36 cellular contexts compared by ENCODE assay signal in the genomic region with DNA sequence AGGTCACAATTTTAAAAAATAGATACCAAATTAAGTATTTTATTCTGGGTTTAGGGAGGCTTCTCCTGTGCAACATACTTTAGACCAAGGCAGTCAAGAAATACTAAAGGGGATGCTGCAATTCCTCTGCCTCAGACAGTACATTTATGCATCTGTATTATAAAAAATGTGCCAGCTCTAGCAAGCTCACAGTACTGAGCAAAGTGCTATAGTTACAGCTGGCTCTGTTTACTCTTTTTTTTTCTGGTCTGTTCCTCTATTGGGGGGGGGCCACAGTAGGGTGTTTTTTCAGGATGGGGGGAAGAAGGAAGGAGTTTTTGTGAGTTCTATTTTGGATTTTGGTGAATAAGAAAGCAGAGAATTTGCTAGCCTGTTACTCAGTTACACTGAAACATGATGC.
"Had no signal": no experiment of that assay in that cellular context is flagged by ENCODE, and none has a peak within 500 bp of the region (broad histone marks: within the 10 kb centered on the region; RNA-seq: fewer than 3 reads in every experiment).

No MANE protein-coding gene starts in this region.

- H3K27ac ChIP-seq: KMS-11, SJCRH30, SK-N-MC, WERI-Rb-1 had no signal

- DNase-seq: activated CD4-positive, alpha-beta memory T cell treated with anti-CD3 and anti-CD28 coated beads, Interleukin-2, amount 10 ng/mL, durations not matched to agents 7 days and 5 days; activated CD4-positive, alpha-beta T cell treated with anti-CD3 and anti-CD28 coated beads for 1 hour; activated CD4-positive, alpha-beta T cell treated with anti-CD3 and anti-CD28 coated beads for 48 hours; activated CD4-positive, CD25-positive, alpha-beta regulatory T cell; activated CD8-positive, alpha-beta memory T cell treated with anti-CD3 and anti-CD28 coated beads for 24 hours; activated CD8-positive, alpha-beta memory T cell treated with anti-CD3 and anti-CD28 coated beads, Interleukin-2, amount 10 ng/mL, durations not matched to agents 7 days and 5 days; activated CD8-positive, alpha-beta memory T cell treated with anti-CD3 and anti-CD28 coated beads, Interleukin-2, amount 50 U/mL, for 48 hours; activated effector memory CD4-positive, alpha-beta T cell treated with anti-CD3 and anti-CD28 coated beads, Interleukin-2, amount 50 U/mL, for 16 hours; activated naive CD4-positive, alpha-beta T cell; activated naive CD4-positive, alpha-beta T cell treated with anti-CD3 and anti-CD28 coated beads, Interleukin-2, amount 50 U/mL, for 16 hours; activated naive CD8-positive, alpha-beta T cell treated with anti-CD3 and anti-CD28 coated beads for 36 hours; activated T-cell treated with anti-CD3 and anti-CD28 coated beads, Interleukin-2, amount 50 U/mL, for 48 hours; amygdala; caudate nucleus; cerebellar nuclear complex; MM.1S; MV-4-11; NCI-H1092 treated with DMSO at 0.1 percent for 48 hours; NCI-H1417 treated with DMSO at 0.1 percent for 48 hours; NCI-H187 treated with DMSO at 0.1 percent for 48 hours; NCI-H2081; NCI-H2171 treated with DMSO at 0.1 percent for 48 hours; NCI-H2227 treated with DMSO at 0.1 percent for 48 hours; NCI-H446; NCI-H510A treated with DMSO at 0.1 percent for 48 hours; NCI-H526 treated with DMSO at 0.1 percent for 48 hours; NCI-H774; SHP77; SJCRH30; T1000; WERI-Rb-1 had no signal

- H3K27ac Mint-ChIP-seq: activated CD4-positive, alpha-beta memory T cell treated with anti-CD3 and anti-CD28 coated beads, Interleukin-2, amount 10 ng/mL, durations not matched to agents 7 days and 5 days; activated CD8-positive, alpha-beta memory T cell treated with anti-CD3 and anti-CD28 coated beads, Interleukin-2, amount 10 ng/mL, durations not matched to agents 7 days and 5 days; activated naive CD8-positive, alpha-beta T cell treated with anti-CD3 and anti-CD28 coated beads for 36 hours had no signal

- H3K4me2 ChIP-seq: KMS-11 had no signal

- H3K27me3 ChIP-seq: SJCRH30 had no signal

- H3K9me3 Mint-ChIP-seq: activated naive CD8-positive, alpha-beta T cell treated with anti-CD3 and anti-CD28 coated beads for 36 hours; brain had no signal

- H3K9me3 ChIP-seq: SJCRH30 had no signal

- H3K36me3 Mint-ChIP-seq: brain had no signal

- ATAC-seq: activated CD8-positive, alpha-beta memory T cell treated with anti-CD3 and anti-CD28 coated beads, Interleukin-2, amount 10 ng/mL, durations not matched to agents 7 days and 5 days; Panc1 had no signal

- FAIRE-seq: bronchial epithelial cell had no signal

- H3K4me3 ChIP-seq: SJCRH30, SK-N-MC had no signal

- H3K9ac ChIP-seq: KMS-11 had no signal

- H3K4me1 ChIP-seq: SJCRH30 had no signal

- H3K4me3 Mint-ChIP-seq: activated CD4-positive, alpha-beta memory T cell treated with anti-CD3 and anti-CD28 coated beads, Interleukin-2, amount 10 ng/mL, durations not matched to agents 7 days and 5 days; activated CD8-positive, alpha-beta memory T cell treated with anti-CD3 and anti-CD28 coated beads, Interleukin-2, amount 10 ng/mL, durations not matched to agents 7 days and 5 days; activated naive CD8-positive, alpha-beta T cell treated with anti-CD3 and anti-CD28 coated beads for 36 hours; brain had no signal

- H3K36me3 ChIP-seq: SJCRH30, WERI-Rb-1 had no signal

- H3K27me3 Mint-ChIP-seq: activated CD4-positive, alpha-beta memory T cell treated with anti-CD3 and anti-CD28 coated beads, Interleukin-2, amount 10 ng/mL, durations not matched to agents 7 days and 5 days; activated CD8-positive, alpha-beta memory T cell treated with anti-CD3 and anti-CD28 coated beads, Interleukin-2, amount 10 ng/mL, durations not matched to agents 7 days and 5 days; activated naive CD8-positive, alpha-beta T cell treated with anti-CD3 and anti-CD28 coated beads for 36 hours; brain had no signal
